ENCODE assay signal across 1 cellular context in genomic region chr14:67695394-67695949, GRCh38.
TF ChIP-seq lines count a peak whose summit lies in the region.

Gene RDH11 (minus strand): TSS chr14:67695764. CDS start chr14:67695703, 61 bp downstream.

TF ChIP-seq in K562, 482 proteins besides CTCF, POLR2A, EP300 and RAD21 (continued from another document and continues in another):
- no peak for TF ChIP-seq SNIP1 (IDR thresholded peaks at IDR 0.05; ENCODE audit: low read depth)
- TF ChIP-seq MTA2 (IDR thresholded peaks at IDR 0.05; ENCODE audit: low read depth), result no peak
- no peak for TF ChIP-seq PYGO2 (tag; IDR thresholded peaks at IDR 0.05)
- no peak for TF ChIP-seq ELK3 (CRISPR knock-in tag; IDR thresholded peaks at IDR 0.05)
- TF ChIP-seq CREM (IDR thresholded peaks at IDR 0.05; ENCODE audit: low read depth), result peak; percentile 62
- no peak for TF ChIP-seq BRF2 (IDR thresholded peaks at IDR 0.05; ENCODE audit: borderline replicate concordance, insufficient read depth, insufficient read length)
- peak; percentile 84 for TF ChIP-seq POLR2G (IDR thresholded peaks at IDR 0.05; ENCODE audit: low read depth, low read length)
- TF ChIP-seq ZBTB11 (CRISPR knock-in tag; IDR thresholded peaks at IDR 0.05), result no peak
- TF ChIP-seq SIN3A (IDR thresholded peaks at IDR 0.05; ENCODE audit: borderline replicate concordance in 2 of 2, control insufficient read depth in 1 of 2, low read depth in 2 of 2, low read length in 2 of 2), result peak in 1 of 2 experiments; percentile 57; a peak in 1 of 4 replicates
- peak; percentile 15 to 40; a peak in 2 of 4 replicates for TF ChIP-seq MAZ (CRISPR knock-in tag; conservative IDR thresholded peaks at IDR 0.05 in 1 of 2, IDR thresholded peaks at IDR 0.05 in 1 of 2)
- no peak for TF ChIP-seq ZNF780A (CRISPR knock-in tag; IDR thresholded peaks at IDR 0.05)
- TF ChIP-seq E2F3 (CRISPR knock-in tag; IDR thresholded peaks at IDR 0.05), result no peak
- TF ChIP-seq SRSF1 (IDR thresholded peaks at IDR 0.05; ENCODE audit: low read depth, low read length), result no peak
- TF ChIP-seq RB1 (IDR thresholded peaks at IDR 0.05; ENCODE audit: low read depth), result no peak
- TF ChIP-seq CREB3 (tag; conservative IDR thresholded peaks at IDR 0.05; ENCODE audit: low read depth), result no peak
- no peak for TF ChIP-seq KAT7 (CRISPR knock-in tag; IDR thresholded peaks at IDR 0.05; ENCODE audit: borderline replicate concordance)
- TF ChIP-seq EP400 (IDR thresholded peaks at IDR 0.05), result peak; percentile 65; the same call in 1 of the 2 replicates
- no peak for TF ChIP-seq L3MBTL2 (IDR thresholded peaks at IDR 0.05)
- TF ChIP-seq MBD1 (CRISPR knock-in tag; IDR thresholded peaks at IDR 0.05), result no peak
- TF ChIP-seq PBX2 (CRISPR knock-in tag; IDR thresholded peaks at IDR 0.05; ENCODE audit: low read depth), result no peak
- TF ChIP-seq PBX2 (tag; conservative IDR thresholded peaks at IDR 0.05; ENCODE audit: low read depth), result no peak
- TF ChIP-seq CEBPZ (IDR thresholded peaks at IDR 0.05; ENCODE audit: borderline replicate concordance, low read depth, low read length), result no peak
- peak; percentile 84 for TF ChIP-seq ZNF143 (CRISPR knock-in tag; IDR thresholded peaks at IDR 0.05)
- TF ChIP-seq COPS2 (conservative IDR thresholded peaks at IDR 0.05), result no peak
- no peak for TF ChIP-seq CXXC5 (CRISPR knock-in tag; IDR thresholded peaks at IDR 0.05)
- no peak for TF ChIP-seq NFYB (IDR thresholded peaks at IDR 0.05; ENCODE audit: extremely low read depth, insufficient read length)
- TF ChIP-seq CREB3L1 (IDR thresholded peaks at IDR 0.05; ENCODE audit: borderline replicate concordance, low read depth), result peak; percentile 30; the same call in 1 of the 2 replicates
- TF ChIP-seq MAX (CRISPR knock-in tag; IDR thresholded peaks at IDR 0.05), result no peak
- no peak for TF ChIP-seq ZNF717 (CRISPR knock-in tag; IDR thresholded peaks at IDR 0.05)
- no peak for TF ChIP-seq ZBTB43 (CRISPR knock-in tag; IDR thresholded peaks at IDR 0.05)
- TF ChIP-seq TBP (optimal IDR thresholded peaks at IDR 0.05; ENCODE audit: low read depth, low read length), result peak; percentile 73
- no peak for TF ChIP-seq IRF1 (CRISPR knock-in tag; IDR thresholded peaks at IDR 0.05; ENCODE audit: borderline replicate concordance)
- TF ChIP-seq ZNF511 (CRISPR knock-in tag; IDR thresholded peaks at IDR 0.05), result no peak
- TF ChIP-seq DPF2 (IDR thresholded peaks at IDR 0.05), result no peak
- TF ChIP-seq HNRNPL (IDR thresholded peaks at IDR 0.05; ENCODE audit: low read depth, low read length), result no peak
- TF ChIP-seq MXI1 (IDR thresholded peaks at IDR 0.05; ENCODE audit: low read depth, low read length), result no peak
- TF ChIP-seq LEF1 (IDR thresholded peaks at IDR 0.05), result no peak
- TF ChIP-seq TAF1 (IDR thresholded peaks at IDR 0.05; ENCODE audit: control insufficient read depth, extremely low read depth, insufficient read depth, low read length, severe bottlenecking), result peak; percentile 72
- no peak for TF ChIP-seq ZNF324 (CRISPR knock-in tag; IDR thresholded peaks at IDR 0.05)
- no peak for TF ChIP-seq YBX1 (IDR thresholded peaks at IDR 0.05)
- peak; percentile 39 for TF ChIP-seq KDM5B (IDR thresholded peaks at IDR 0.05; ENCODE audit: insufficient replicate concordance, low read depth, low read length)
- TF ChIP-seq FOXA3 (CRISPR knock-in tag; conservative IDR thresholded peaks at IDR 0.05 in 1 of 2, IDR thresholded peaks at IDR 0.05 in 1 of 2), result no peak
- no peak for TF ChIP-seq KAT2B (IDR thresholded peaks at IDR 0.05; ENCODE audit: low read depth, low read length)
